8 cellular contexts compared by ENCODE assay signal in the genomic region with DNA sequence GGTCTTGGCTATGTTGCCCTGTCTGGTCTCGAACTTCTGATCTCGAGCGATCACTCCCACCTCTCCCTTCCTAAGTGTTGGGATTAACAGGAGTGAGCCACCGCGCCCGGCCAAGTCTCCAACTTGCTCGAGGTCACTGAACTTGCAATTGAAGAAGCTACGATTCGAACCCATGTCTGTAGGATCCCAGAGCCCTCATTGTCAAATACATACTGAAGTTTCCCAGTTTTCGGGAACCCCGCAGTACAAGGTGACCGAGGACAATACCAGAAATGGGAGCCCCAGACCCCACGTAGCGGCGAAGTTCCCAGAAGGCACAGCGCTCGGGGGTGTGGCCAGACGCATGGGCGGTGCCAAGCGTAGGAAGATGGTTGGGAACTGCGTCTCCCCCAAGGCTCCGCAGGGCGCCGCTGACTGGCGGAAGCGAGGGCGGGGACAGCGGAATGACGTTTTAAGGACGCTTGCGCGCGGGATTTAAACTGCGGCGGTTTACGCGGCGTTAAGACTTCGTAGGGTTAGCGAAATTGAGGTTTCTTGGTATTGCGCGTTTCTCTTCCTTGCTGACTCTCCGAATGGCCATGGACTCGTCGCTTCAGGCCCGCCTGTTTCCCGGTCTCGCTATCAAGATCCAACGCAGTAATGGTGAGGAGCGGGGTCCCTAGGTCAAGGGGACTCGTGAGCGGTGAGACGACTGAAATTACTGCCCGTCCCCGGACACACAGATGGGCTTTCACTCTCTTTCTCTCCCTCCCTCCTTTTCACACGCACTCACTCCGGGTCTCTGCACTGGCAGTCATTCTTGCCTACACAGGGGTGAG. TPM values are rescaled to one million over a fixed set of nuclear protein-coding genes. Genes with fewer than 3 reads are reported as not detected.
DNase-seq lines count a peak whose midpoint lies in the region; ATAC-seq and TF ChIP-seq lines count a peak whose summit lies in the region.

A gene (plus strand): TSS at position 477 of the 818 bp plus-strand sequence. CDS start 96 bp downstream, at position 573.

- peak within 1 kb of the TSS; percentile 87 to 89 for H3K4me3 Mint-ChIP-seq in effector memory CD8-positive, alpha-beta T cell

- no peaks in the 10 kb centered on the region for H3K27me3 Mint-ChIP-seq in effector memory CD8-positive, alpha-beta T cell

- TF ChIP-seq CTCF in GM20000 (IDR thresholded peaks at IDR 0.05; ENCODE audit: extremely low read depth, missing control alignments): no peak

- ATAC-seq in effector memory CD8-positive, alpha-beta T cell (replicated peaks): peak; percentile 100

- POLR2A ChIA-PET in activated CD8-positive, alpha-beta memory T cell treated with anti-CD3 and anti-CD28 coated beads for 36 hours (lab: Charles Lee): interaction anchor here (0.5 to 1.6 kb wide), 5 partner anchors 8 to 754 kb away, joined by 3 to 5 read pairs (median 4); a partner anchor contains a TSS

- DNase-seq in CMK (ENCODE audit: low read depth) (peak; percentile 95), GM20000 (ENCODE audit: low spot score) (peak; percentile 98), HT-29 (ENCODE audit: low spot score) (peak; percentile 98), NOMO-1 (lab: John Stamatoyannopoulos, UW; ENCODE audit: unreplicated experiment in 2 of 2) (peak; percentile 97 to 99), medulla oblongata (ENCODE audit: extremely low spot score) (peak; percentile 98)
- DNase-seq in effector memory CD8-positive, alpha-beta T cell: peak; percentile 94 to 97 (median 96)
- peak; percentile 92 for DNase-seq in stimulated activated CD8-positive, alpha-beta memory T cell treated with anti-CD3 and anti-CD28 coated beads, Interleukin-12 subunit alpha, Interleukin-12 subunit beta, amount 100 ng/mL, for 1 hour (ENCODE audit: low read depth)

- peaks cover 6% of the 10 kb centered on the region for H3K36me3 Mint-ChIP-seq in effector memory CD8-positive, alpha-beta T cell (ENCODE audit: insufficient read depth)

- CTCF ChIA-PET in activated CD8-positive, alpha-beta memory T cell treated with anti-CD3 and anti-CD28 coated beads for 36 hours (lab: Charles Lee): interaction anchor here (1.0 to 2.8 kb wide), 3 partner anchors 9 to 47 kb away, joined by 3 to 14 read pairs (median 3); a partner anchor contains a TSS

- peaks cover 6 to 19% of the 10 kb centered on the region in 2 donors for H3K4me1 Mint-ChIP-seq in effector memory CD8-positive, alpha-beta T cell (ENCODE audit: low read depth in 2 of 2)

- no peaks in the 10 kb centered on the region for H3K9me3 Mint-ChIP-seq in effector memory CD8-positive, alpha-beta T cell

- H3K27ac Mint-ChIP-seq in effector memory CD8-positive, alpha-beta T cell: peak within 1 kb of the TSS; percentile 88 to 91

RNA-seq across cellular contexts. Expression of the gene that starts here (rescaled TPM):
- 57.1 and 63.1 TPM in 2 replicates for total RNA-seq in HT-29 (2014; rRNA removed; shearing (Covaris generic))
- 10 to 100 TPM; 45.4 to 49.1 TPM for total RNA-seq in activated CD8-positive, alpha-beta memory T cell treated with anti-CD3 and anti-CD28 coated beads for 36 hours

Comparison
In these comparisons a context has a peak if more than half of its experiments do, and no peak if none do; other contexts are left out.
1. Peak in every context shown above with its lines: DNase-seq and ATAC-seq.